7 cellular contexts compared by ENCODE assay signal in the genomic region with DNA sequence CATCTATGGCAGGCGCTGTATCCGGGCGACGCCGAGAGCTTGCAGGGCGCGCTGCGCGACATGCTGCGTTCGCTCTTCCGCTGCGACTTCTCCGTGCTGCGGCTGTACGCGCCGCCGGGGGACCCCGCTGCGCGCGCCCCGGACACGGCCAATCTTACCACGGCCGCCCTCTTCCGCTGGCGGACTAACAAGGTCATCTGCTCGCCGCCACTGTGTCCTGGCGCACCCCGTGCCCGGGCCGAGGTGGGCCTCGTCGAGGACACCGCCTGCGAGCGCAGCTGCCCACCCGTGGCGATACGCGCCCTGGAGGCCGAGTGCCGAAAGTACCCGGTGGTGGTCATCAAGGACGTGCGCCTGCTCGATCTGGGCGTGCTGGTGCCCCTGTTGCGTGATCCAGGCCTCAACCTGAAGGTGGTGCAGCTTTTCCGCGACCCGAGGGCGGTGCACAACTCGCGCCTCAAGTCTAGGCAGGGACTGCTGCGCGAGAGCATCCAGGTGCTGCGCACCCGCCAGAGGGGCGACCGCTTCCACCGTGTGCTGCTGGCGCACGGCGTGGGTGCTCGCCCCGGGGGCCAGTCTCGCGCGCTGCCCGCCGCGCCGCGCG. TPM values are rescaled to one million over a fixed set of nuclear protein-coding genes. Genes with fewer than 3 reads are reported as not detected.
DNase-seq lines count a peak whose midpoint lies in the region; ATAC-seq and TF ChIP-seq lines count a peak whose summit lies in the region.

No MANE protein-coding gene starts in this region.

- H3K4me1 Mint-ChIP-seq in activated B cell treated with CpG ODN at 0.5 μM for 24 hours (peaks cover 50% of the 10 kb centered on the region), naive B cell (peaks cover 22 to 32% (median 29%) of the 10 kb centered on the region in 3 donors)
- peaks cover 31 to 39% of the 10 kb centered on the region in 2 donors for H3K4me1 Mint-ChIP-seq in effector memory CD8-positive, alpha-beta T cell (ENCODE audit: low read depth in 2 of 2)

- H3K4me3 Mint-ChIP-seq in activated B cell treated with CpG ODN at 0.5 μM for 24 hours (peak overlapping the region; percentile 85), naive B cell (peak overlapping the region; percentile 74 to 91 (median 85))
- H3K4me3 Mint-ChIP-seq in effector memory CD8-positive, alpha-beta T cell: peak overlapping the region; percentile 74 to 81

- no peaks in the 10 kb centered on the region for H3K27me3 Mint-ChIP-seq in activated B cell treated with CpG ODN at 0.5 μM for 24 hours
- no peaks in the 10 kb centered on the region for H3K27me3 Mint-ChIP-seq in effector memory CD8-positive, alpha-beta T cell
- H3K27me3 Mint-ChIP-seq in naive B cell: peaks cover 0 to 4% (median 0%) of the 10 kb centered on the region in 3 donors

- no peak for TF ChIP-seq CTCF in activated B cell treated with CpG ODN at 0.5 μM for 24 hours (IDR thresholded peaks at IDR 0.05)

- no peak overlapping the region for H3K27ac Mint-ChIP-seq in activated B cell treated with CpG ODN at 0.5 μM for 24 hours
- peak overlapping the region in 1 of 2 donors; percentile 76 for H3K27ac Mint-ChIP-seq in effector memory CD8-positive, alpha-beta T cell
- no peak overlapping the region for H3K27ac Mint-ChIP-seq in naive B cell

- ATAC-seq in GM19035 (IDR thresholded peaks at IDR 0.05; ENCODE audit: unreplicated experiment): peak; percentile 17
- ATAC-seq in HG03432 (IDR thresholded peaks at IDR 0.05; ENCODE audit: unreplicated experiment): peak; percentile 7
- ATAC-seq in activated B cell treated with CpG ODN at 0.5 μM for 24 hours (ENCODE audit: low read depth): no peak
- peak; percentile 14 for ATAC-seq in effector memory CD8-positive, alpha-beta T cell (replicated peaks)
- peak; percentile 5 to 7 for ATAC-seq in naive B cell (ENCODE audit: low read depth in 2 of 2)
- ATAC-seq in HG03342 (IDR thresholded peaks at IDR 0.05; ENCODE audit: unreplicated experiment): no peak

- peaks cover 24% of the 10 kb centered on the region for H3K36me3 Mint-ChIP-seq in activated B cell treated with CpG ODN at 0.5 μM for 24 hours (ENCODE audit: low read depth)
- H3K36me3 Mint-ChIP-seq in effector memory CD8-positive, alpha-beta T cell (ENCODE audit: insufficient read depth): no peaks in the 10 kb centered on the region
- H3K36me3 Mint-ChIP-seq in naive B cell: no peaks in the 10 kb centered on the region

- POLR2A ChIA-PET in activated B cell treated with CpG ODN at 0.5 μM for 24 hours (lab: Charles Lee): interaction anchor here (0.8 to 1.0 kb wide), 2 partner anchors 61 to 68 kb away, joined by 3 to 4 read pairs; no protein-coding TSS in a partner anchor

- intact Hi-C loops in activated B cell treated with CpG ODN at 0.5 μM for 24 hours (cut with micrococcal nuclease): loop anchor here (5.0 kb wide), 4 partner anchors 53 to 393 kb away; a partner anchor contains a TSS

- no peak for DNase-seq in activated B cell treated with CpG ODN at 0.5 μM for 24 hours
- peak; percentile 15 to 36 (median 16) for DNase-seq in effector memory CD8-positive, alpha-beta T cell
- no peak for DNase-seq in naive B cell
- no peak for DNase-seq in NCI-H2107 treated with DMSO at 0.1 percent for 48 hours (lab: John Stamatoyannopoulos, UW; ENCODE audit: unreplicated experiment)

- H3K9me3 Mint-ChIP-seq in activated B cell treated with CpG ODN at 0.5 μM for 24 hours: no peaks in the 10 kb centered on the region
- no peaks in the 10 kb centered on the region for H3K9me3 Mint-ChIP-seq in effector memory CD8-positive, alpha-beta T cell
- peaks cover 0 to 2% (median 0%) of the 10 kb centered on the region in 7 donors for H3K9me3 Mint-ChIP-seq in naive B cell

- CTCF ChIA-PET in activated B cell treated with CpG ODN at 0.5 μM for 24 hours (lab: Charles Lee): no interaction called here

RNA-seq across cellular contexts. Expression of a gene that starts 0.9 kb away (rescaled TPM):
- total RNA-seq in activated B cell treated with CpG ODN at 0.5 μM for 24 hours: 6.3 and 7.5 TPM in 2 replicates
- polyA plus RNA-seq in naive B cell (ENCODE audit: low read depth in 6 of 6): 1 to 10 TPM in 3 of 6 donors, under 1 TPM in 3; 0.88 to 2.4 (median 1.0) TPM

RNA-seq across cellular contexts. Expression of a gene that starts 29.2 kb away (rescaled TPM):
- total RNA-seq in activated B cell treated with CpG ODN at 0.5 μM for 24 hours: 1.6 and 2.3 TPM in 2 replicates
- 1 to 10 TPM in 1 of 6 donors, under 1 TPM in 3, not detected in 2; 0.28 to 1.0 (median 0.57) TPM for polyA plus RNA-seq in naive B cell (ENCODE audit: low read depth in 6 of 6)

Comparison
In these comparisons a context has a peak if more than half of its experiments do, and no peak if none do; other contexts are left out.
1. ATAC-seq: peak in GM19035 (single experiment), HG03432 (single experiment), effector memory CD8-positive, alpha-beta T cell (single experiment) and naive B cell (2 of 2); none in activated B cell treated with CpG ODN at 0.5 μM for 24 hours (single experiment) and HG03342 (single experiment).
2. DNase-seq: peak in effector memory CD8-positive, alpha-beta T cell (3 of 3); none in activated B cell treated with CpG ODN at 0.5 μM for 24 hours (single experiment), naive B cell (single experiment) and NCI-H2107 treated with DMSO at 0.1 percent for 48 hours (single experiment).
3. Peak in every context shown above with its lines, with median percentiles within 50 percentile points of each other: H3K4me3 Mint-ChIP-seq.